Comparison of ENCODE assay signal across 8 cellular contexts in genomic region chr2:62195421-62196277, GRCh38. TPM values are rescaled to one million over a fixed set of nuclear protein-coding genes. Genes with fewer than 3 reads are reported as not detected.
DNase-seq lines count a peak whose midpoint lies in the region; ATAC-seq and TF ChIP-seq lines count a peak whose summit lies in the region.

A gene with protein sequence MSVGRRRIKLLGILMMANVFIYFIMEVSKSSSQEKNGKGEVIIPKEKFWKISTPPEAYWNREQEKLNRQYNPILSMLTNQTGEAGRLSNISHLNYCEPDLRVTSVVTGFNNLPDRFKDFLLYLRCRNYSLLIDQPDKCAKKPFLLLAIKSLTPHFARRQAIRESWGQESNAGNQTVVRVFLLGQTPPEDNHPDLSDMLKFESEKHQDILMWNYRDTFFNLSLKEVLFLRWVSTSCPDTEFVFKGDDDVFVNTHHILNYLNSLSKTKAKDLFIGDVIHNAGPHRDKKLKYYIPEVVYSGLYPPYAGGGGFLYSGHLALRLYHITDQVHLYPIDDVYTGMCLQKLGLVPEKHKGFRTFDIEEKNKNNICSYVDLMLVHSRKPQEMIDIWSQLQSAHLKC (plus strand): TSS chr2:62196115. CDS start chr2:62222221, 26,106 bp downstream.

- POLR2A ChIA-PET in PC-9 (lab: Charles Lee; ENCODE audit: unreplicated experiment): interaction anchor here (0.7 kb wide), 2 partner anchors 226 to 1311 kb away, joined by 3 to 6 read pairs; no protein-coding TSS in a partner anchor

- peak within 1 kb of the TSS; percentile 98 for H3K4me3 ChIP-seq in PC-9
- H3K4me3 ChIP-seq in muscle layer of duodenum (ENCODE audit: low read depth in 1 of 2, low read length in 2 of 2): peak within 1 kb of the TSS; percentile 85 to 97

- no peak for TF ChIP-seq CTCF in CD14-positive monocyte (IDR thresholded peaks at IDR 0.05)
- TF ChIP-seq CTCF in PC-9 (conservative IDR thresholded peaks at IDR 0.05): no peak

- peaks cover 9% of the 10 kb centered on the region; the same call in 1 of the 2 replicates for H3F3A ChIP-seq in PC-9 (ENCODE audit: insufficient read depth, low read depth)

- no peaks in the 10 kb centered on the region for H3K36me3 Mint-ChIP-seq in CD14-positive monocyte

- H3K9me3 ChIP-seq in PC-9 (ENCODE audit: insufficient read depth, low read depth): no peaks in the 10 kb centered on the region
- H3K9me3 ChIP-seq in muscle layer of duodenum (ENCODE audit: control insufficient read depth in 1 of 2, low read length in 2 of 2): no peaks in the 10 kb centered on the region

- H3K4me3 Mint-ChIP-seq in CD14-positive monocyte: peak within 1 kb of the TSS; percentile 89 to 90

- TSS peak; percentile 65 for BruUV-seq in PC-9 (replicated peaks; lab: Mats Ljungman, UMichigan)

- H3K9me3 Mint-ChIP-seq in CD14-positive monocyte: no peaks in the 10 kb centered on the region

- DNase-seq in CD14-positive monocyte (ENCODE audit: low spot score) (peak; percentile 78), GM19238 (ENCODE audit: insufficient read length, low spot score) (peak; percentile 72), PC-9 (peak; percentile 56 to 82)
- peak; percentile 88 to 91 for DNase-seq in activated T-cell treated with anti-CD3 and anti-CD28 coated beads, Interleukin-2, amount 50 U/mL, for 48 hours
- DNase-seq in stimulated activated CD8-positive, alpha-beta memory T cell treated with anti-CD3 and anti-CD28 coated beads, Interleukin-7, amount 100 ng/mL, for 24 hours (ENCODE audit: low read depth): peak; percentile 74

- peaks cover 51% of the 10 kb centered on the region for H3K4me1 Mint-ChIP-seq in CD14-positive monocyte

- intact Hi-C loops in CD14-positive monocyte (cut with micrococcal nuclease) (loop anchor here (5.0 to 10.0 kb wide), 4 partner anchors 92 to 661 kb away; partner anchors contain the start of genes EHBP1 (in 1 of the 2) and XPO1 (in 1 of the 2)), PC-9 (cut with micrococcal nuclease; ENCODE audit: unreplicated experiment) (loop anchor here (1.0 to 5.0 kb wide), 4 partner anchors 93 to 215 kb away; no protein-coding TSS in a partner anchor)

- H3K36me3 ChIP-seq in PC-9 (ENCODE audit: low read depth) (peaks cover 5% of the 10 kb centered on the region; the same call in 1 of the 2 replicates), muscle layer of duodenum (ENCODE audit: control insufficient read depth in 1 of 2, insufficient read depth in 2 of 2, low read length in 2 of 2) (no peaks in the 10 kb centered on the region)

- H3K4me1 ChIP-seq in PC-9 (replicated peaks; ENCODE audit: insufficient read depth) (peaks cover 29% of the 10 kb centered on the region), muscle layer of duodenum (ENCODE audit: control insufficient read depth in 1 of 2, insufficient read depth in 2 of 2, low read length in 2 of 2) (peaks cover 0 to 20% of the 10 kb centered on the region in 2 donors)

- ATAC-seq in HG03442 (IDR thresholded peaks at IDR 0.05; ENCODE audit: unreplicated experiment): peak; percentile 41
- ATAC-seq in esophagus mucosa: peak; percentile 93

- peaks cover 35% of the 10 kb centered on the region for H4K20me1 ChIP-seq in PC-9 (ENCODE audit: insufficient read depth)

- H3K9me2 ChIP-seq in PC-9 (ENCODE audit: insufficient read depth): no peaks in the 10 kb centered on the region

- CTCF ChIA-PET in PC-9 (lab: Charles Lee): no interaction called here

- H3K79me2 ChIP-seq in PC-9 (ENCODE audit: low read depth): peaks cover 45% of the 10 kb centered on the region

- peaks cover 0 to 3% (median 1%) of the 10 kb centered on the region in 3 donors for H3K27me3 Mint-ChIP-seq in CD14-positive monocyte (ENCODE audit: low read depth in 3 of 3)

- H2AFZ ChIP-seq in PC-9: peak within 1 kb of the TSS; percentile 94

- peak within 1 kb of the TSS; percentile 76 to 94 (median 90) for H3K27ac Mint-ChIP-seq in CD14-positive monocyte

- peak within 1 kb of the TSS; percentile 99 for H3K4me2 ChIP-seq in PC-9

- no peaks in the 10 kb centered on the region for H3K27me3 ChIP-seq in PC-9 (ENCODE audit: insufficient read depth, low read depth)
- H3K27me3 ChIP-seq in muscle layer of duodenum (ENCODE audit: low read depth, low read length): no peaks in the 10 kb centered on the region

- H3K27ac ChIP-seq in PC-9: peak within 1 kb of the TSS; percentile 70
- peak within 1 kb of the TSS; percentile 85 for H3K27ac ChIP-seq in muscle layer of duodenum (ENCODE audit: low read length)

RNA-seq across cellular contexts. Expression of the gene that starts here (rescaled TPM):
- 10 to 100 TPM; 15.9 to 18.5 TPM for polyA plus RNA-seq in CD14-positive monocyte
- 30.8 and 30.9 TPM in 2 replicates for total RNA-seq in PC-9 (2021)
- 20.2 TPM for total RNA-seq in esophagus mucosa

Comparison
In these comparisons a context has a peak if more than half of its experiments do, and no peak if none do; other contexts are left out.
1. Peak in every context shown above with its lines: DNase-seq, ATAC-seq, H3K4me3 ChIP-seq and H3K27ac ChIP-seq.